1 cellular context compared by ENCODE assay signal in genomic region chr13:112764028-112764427, GRCh38.
TF ChIP-seq lines count a peak whose summit lies in the region.

No MANE protein-coding gene starts in this region.

TF ChIP-seq in HepG2, 621 proteins besides CTCF, POLR2A, EP300 and RAD21 (continued from another document):
- TF ChIP-seq ZNF513 (CRISPR knock-in tag; conservative IDR thresholded peaks at IDR 0.05) (no peak), ZNF512 (CRISPR knock-in tag; IDR thresholded peaks at IDR 0.05) (no peak), ZNF646 (CRISPR knock-in tag; IDR thresholded peaks at IDR 0.05) (no peak), SAP130 (CRISPR knock-in tag; IDR thresholded peaks at IDR 0.05; ENCODE audit: low read depth) (no peak), ZNF407 (CRISPR knock-in tag; IDR thresholded peaks at IDR 0.05; ENCODE audit: not compliant biosample characterization) (no peak), ZNF34 (CRISPR knock-in tag; IDR thresholded peaks at IDR 0.05; ENCODE audit: borderline replicate concordance) (no peak)
